In genomic region chr3:40191850-40192448, GRCh38 we compare ENCODE assay signal across 7 cellular contexts.
DNase-seq lines count a peak whose midpoint lies in the region; ATAC-seq and TF ChIP-seq lines count a peak whose summit lies in the region.

No MANE protein-coding gene starts in this region.

- peaks cover 7% of the 10 kb centered on the region for H3K27me3 Mint-ChIP-seq in HFFc6 (ENCODE audit: insufficient read depth)
- no peaks in the 10 kb centered on the region for H3K27me3 Mint-ChIP-seq in naive thymus-derived CD4-positive, alpha-beta T cell

- no peak overlapping the region for H3K4me3 ChIP-seq in GM06990 (replicated peaks; ENCODE audit: low read depth, low read length)
- no peak overlapping the region for H3K4me3 ChIP-seq in naive thymus-derived CD4-positive, alpha-beta T cell (ENCODE audit: low read length)

- intact Hi-C loops in naive thymus-derived CD4-positive, alpha-beta T cell (cut with micrococcal nuclease) = loop anchor here (1.0 to 5.0 kb wide), 3 partner anchors 117 to 260 kb away; partner anchors contain the start of gene EIF1B (in 1 of the 2)

- no peaks in the 10 kb centered on the region for H3K4me1 Mint-ChIP-seq in HFFc6 (ENCODE audit: low read depth)
- H3K4me1 Mint-ChIP-seq in naive thymus-derived CD4-positive, alpha-beta T cell = no peaks in the 10 kb centered on the region

- H3K27ac Mint-ChIP-seq in HFFc6 = no peak overlapping the region
- H3K27ac Mint-ChIP-seq in naive thymus-derived CD4-positive, alpha-beta T cell = no peak overlapping the region

- H3K9me3 ChIP-seq in naive thymus-derived CD4-positive, alpha-beta T cell (ENCODE audit: control insufficient read depth in 2 of 3, low read length in 3 of 3) = no peaks in the 10 kb centered on the region

- H3K27me3 ChIP-seq in GM06990 (replicated peaks; ENCODE audit: control insufficient read depth, insufficient read depth, low read length) = no peaks in the 10 kb centered on the region
- H3K27me3 ChIP-seq in naive thymus-derived CD4-positive, alpha-beta T cell (ENCODE audit: control insufficient read depth in 2 of 2, insufficient read depth in 2 of 2, low read length in 2 of 2) = no peaks in the 10 kb centered on the region

- no peaks in the 10 kb centered on the region for H3K4me1 ChIP-seq in naive thymus-derived CD4-positive, alpha-beta T cell (ENCODE audit: control insufficient read depth in 2 of 2, insufficient read depth in 2 of 2, low read length in 2 of 2)

- H3K27ac ChIP-seq in naive thymus-derived CD4-positive, alpha-beta T cell (ENCODE audit: low read depth, low read length) = no peak overlapping the region

- DNase-seq in GM06990 (ENCODE audit: extremely low read depth, insufficient read length) (no peak), HFFc6 (peak; percentile 50), NCI-H446 treated with DMSO at 0.1 percent for 48 hours (lab: John Stamatoyannopoulos, UW) (peak; percentile 9), epidermal melanocyte (ENCODE audit: insufficient read length, low spot score) (peak; percentile 60), stromal cell of bone marrow (ENCODE audit: low read depth) (peak; percentile 37)
- peak; percentile 3 to 23 (median 19) for DNase-seq in activated CD8-positive, alpha-beta memory T cell treated with anti-CD3 and anti-CD28 coated beads for 48 hours (ENCODE audit: low read depth in 2 of 3, low spot score in 2 of 3)
- DNase-seq in naive thymus-derived CD4-positive, alpha-beta T cell = peak; percentile 7 to 55 (median 38)

- POLR2A ChIA-PET in naive thymus-derived CD4-positive, alpha-beta T cell (lab: Charles Lee) = interaction anchor here (0.7 kb wide), 1 partner anchor 121 kb away, joined by 3 read pairs; no protein-coding TSS in a partner anchor

- CTCF ChIA-PET in naive thymus-derived CD4-positive, alpha-beta T cell (lab: Charles Lee) = interaction anchor here (0.6 to 8.2 kb wide), 12 partner anchors 9 to 1690 kb away, joined by 3 to 90 read pairs (median 3); no protein-coding TSS in a partner anchor

- no peak overlapping the region for H3K4me3 Mint-ChIP-seq in HFFc6
- no peak overlapping the region for H3K4me3 Mint-ChIP-seq in naive thymus-derived CD4-positive, alpha-beta T cell

- no peaks in the 10 kb centered on the region for H3K9me3 Mint-ChIP-seq in HFFc6
- no peaks in the 10 kb centered on the region for H3K9me3 Mint-ChIP-seq in naive thymus-derived CD4-positive, alpha-beta T cell

- peak; percentile 85 for ATAC-seq in naive thymus-derived CD4-positive, alpha-beta T cell

- H3K36me3 ChIP-seq in GM06990 (ENCODE audit: control insufficient read depth, insufficient read depth, low read length) = no peaks in the 10 kb centered on the region
- H3K36me3 ChIP-seq in naive thymus-derived CD4-positive, alpha-beta T cell (ENCODE audit: control insufficient read depth in 2 of 3, insufficient read depth in 3 of 3, low read length in 3 of 3) = no peaks in the 10 kb centered on the region

- TF ChIP-seq CTCF in GM06990 (IDR thresholded peaks at IDR 0.05; ENCODE audit: insufficient read depth, low read length, poor library complexity, severe bottlenecking) = peak; percentile 88
- peak; percentile 97 for TF ChIP-seq CTCF in HFFc6 (IDR thresholded peaks at IDR 0.05)

- no peaks in the 10 kb centered on the region for H3K36me3 Mint-ChIP-seq in HFFc6 (ENCODE audit: low read depth)
- H3K36me3 Mint-ChIP-seq in naive thymus-derived CD4-positive, alpha-beta T cell = no peaks in the 10 kb centered on the region
